Comparison of ENCODE assay signal across 10 cellular contexts in genomic region chr19:13902993-13903555, GRCh38. TPM values are rescaled to one million over a fixed set of nuclear protein-coding genes. Genes with fewer than 3 reads are reported as not detected.
DNase-seq lines count a peak whose midpoint lies in the region; ATAC-seq and TF ChIP-seq lines count a peak whose summit lies in the region.
"Had no signal": no experiment of that assay in that cellular context is flagged by ENCODE, and none has a peak within 500 bp of the region (broad histone marks: within the 10 kb centered on the region; RNA-seq: fewer than 3 reads in every experiment).

No MANE protein-coding gene starts in this region.

- H3F3A ChIP-seq in Loucy (ENCODE audit: low read depth) = no peaks in the 10 kb centered on the region

- H3K4me3 ChIP-seq in cardiac muscle cell = no peak overlapping the region
- H3K4me3 ChIP-seq in Loucy (ENCODE audit: low read length, poor library complexity, severe bottlenecking) = peak overlapping the region; percentile 52
- H3K4me3 ChIP-seq in adipocyte (ENCODE audit: low read length) = no peak overlapping the region
- no peak overlapping the region for H3K4me3 ChIP-seq in retinal pigment epithelial cell (ENCODE audit: low read length)

- peaks cover 56% of the 10 kb centered on the region for H3K79me2 ChIP-seq in Loucy (ENCODE audit: insufficient read depth, low read length)

- intact Hi-C loops in Right ventricle myocardium superior (cut with DNase I) = no loop called here

- no peaks in the 10 kb centered on the region for H3K9me2 ChIP-seq in Loucy (replicated peaks; ENCODE audit: low read depth, low read length)

- H3K4me2 ChIP-seq in Loucy (ENCODE audit: low read depth, low read length, poor library complexity, severe bottlenecking) = peak overlapping the region; percentile 56

- H3K9ac ChIP-seq in Loucy (ENCODE audit: low read depth, low read length, poor library complexity, severe bottlenecking) = peak overlapping the region; percentile 39
- H3K9ac ChIP-seq in adipocyte (ENCODE audit: low read length) = no peak overlapping the region

- peaks cover 4% of the 10 kb centered on the region for H3K4me1 ChIP-seq in cardiac muscle cell (ENCODE audit: low read depth)
- H3K4me1 ChIP-seq in Loucy (ENCODE audit: insufficient read depth, low read length, poor library complexity, severe bottlenecking) = peaks cover 41% of the 10 kb centered on the region
- H3K4me1 ChIP-seq in adipocyte (ENCODE audit: control insufficient read depth, insufficient read depth, low read length) = peaks cover 9% of the 10 kb centered on the region

- H3K27ac ChIP-seq in cardiac muscle cell = no peak overlapping the region

- no peak for ATAC-seq in Right ventricle myocardium superior (ENCODE audit: poor library complexity)
- no peak for ATAC-seq in HG02610 (IDR thresholded peaks at IDR 0.05; ENCODE audit: unreplicated experiment)

- DNase-seq in cardiac muscle cell (ENCODE audit: low read depth in 1 of 2, low spot score in 1 of 2) (peak in 1 of 2 donors; percentile 15), Right ventricle myocardium superior (no peak), adipocyte (ENCODE audit: low read depth) (peak; percentile 26), retinal pigment epithelial cell (ENCODE audit: low read depth) (no peak), NCI-H1417 treated with DMSO at 0.1 percent for 48 hours (lab: John Stamatoyannopoulos, UW) (no peak), NCI-H2081 treated with DMSO at 0.1 percent for 48 hours (lab: John Stamatoyannopoulos, UW) (no peak)
- DNase-seq: occipital lobe had no signal

- TF ChIP-seq CTCF in cardiac muscle cell (IDR thresholded peaks at IDR 0.05; ENCODE audit: low read depth, low read length) = peak; percentile 38
- TF ChIP-seq CTCF in Loucy (conservative IDR thresholded peaks at IDR 0.05; ENCODE audit: low read length) = peak; percentile 68
- TF ChIP-seq CTCF in retinal pigment epithelial cell (conservative IDR thresholded peaks at IDR 0.05; ENCODE audit: low read depth, low read length) = peak; percentile 49

- H3K27me3 ChIP-seq in cardiac muscle cell (no peaks in the 10 kb centered on the region), Loucy (ENCODE audit: insufficient read depth, low read length, poor library complexity, severe bottlenecking) (no peaks in the 10 kb centered on the region), adipocyte (replicated peaks; ENCODE audit: control insufficient read depth, insufficient read depth, low read length) (no peaks in the 10 kb centered on the region)

- H4K20me1 ChIP-seq in Loucy (ENCODE audit: insufficient read depth, low read length, poor library complexity, severe bottlenecking) = peaks cover 9% of the 10 kb centered on the region

- peak overlapping the region; percentile 61 for H2AFZ ChIP-seq in Loucy (ENCODE audit: low read length)

- H3K9me3 ChIP-seq in cardiac muscle cell (ENCODE audit: low read depth) (no peaks in the 10 kb centered on the region), Loucy (ENCODE audit: insufficient read depth, low read depth, low read length) (no peaks in the 10 kb centered on the region), adipocyte (ENCODE audit: control insufficient read depth, low read length) (no peaks in the 10 kb centered on the region)

- H3K36me3 ChIP-seq in cardiac muscle cell = no peaks in the 10 kb centered on the region
- no peaks in the 10 kb centered on the region for H3K36me3 ChIP-seq in Loucy (ENCODE audit: insufficient read depth, low read length)
- H3K36me3 ChIP-seq in adipocyte (ENCODE audit: control insufficient read depth, insufficient read depth, low read length, severe bottlenecking) = no peaks in the 10 kb centered on the region

RNA-seq across cellular contexts. Expression of gene BRME1, which starts 2.8 kb away (rescaled TPM):
- total RNA-seq in cardiac muscle cell (4.0 and 8.8 TPM in 2 replicates), Right ventricle myocardium superior (0.81 TPM)
- polyA plus RNA-seq in cardiac muscle cell = 3.0 and 8.2 TPM in 2 replicates

RNA-seq across cellular contexts. Expression of gene CC2D1A, which starts 2.9 kb away (rescaled TPM):
- 43.2 and 46.6 TPM in 2 replicates for total RNA-seq in cardiac muscle cell
- polyA plus RNA-seq in cardiac muscle cell = 41.5 and 42.5 TPM in 2 replicates
- 20.0 TPM for total RNA-seq in Right ventricle myocardium superior

RNA-seq across cellular contexts. Expression of gene NANOS3, which starts 26.1 kb away (rescaled TPM):
- total RNA-seq in cardiac muscle cell = 0.39 and 2.0 TPM in 2 replicates
- 0.86 and 1.6 TPM in 2 replicates for polyA plus RNA-seq in cardiac muscle cell
- total RNA-seq in Right ventricle myocardium superior = 1.8 TPM
- total RNA-seq: subcutaneous adipose tissue had no signal

RNA-seq across cellular contexts. Expression of gene PODNL1, which starts 35.1 kb away (rescaled TPM):
- total RNA-seq in cardiac muscle cell (0.24 and 0.67 TPM in 2 replicates), Right ventricle myocardium superior (3.1 TPM)
- not detected in 2 replicates for polyA plus RNA-seq in cardiac muscle cell
- total RNA-seq: occipital lobe had no signal

RNA-seq across cellular contexts. Expression of gene DCAF15, which starts 49.2 kb away (rescaled TPM):
- total RNA-seq in cardiac muscle cell = 44.6 and 48.1 TPM in 2 replicates
- polyA plus RNA-seq in cardiac muscle cell = 33.3 and 34.0 TPM in 2 replicates
- 15.4 TPM for total RNA-seq in Right ventricle myocardium superior
